Comparison of ENCODE assay signal across 28 cellular contexts in the genomic region with DNA sequence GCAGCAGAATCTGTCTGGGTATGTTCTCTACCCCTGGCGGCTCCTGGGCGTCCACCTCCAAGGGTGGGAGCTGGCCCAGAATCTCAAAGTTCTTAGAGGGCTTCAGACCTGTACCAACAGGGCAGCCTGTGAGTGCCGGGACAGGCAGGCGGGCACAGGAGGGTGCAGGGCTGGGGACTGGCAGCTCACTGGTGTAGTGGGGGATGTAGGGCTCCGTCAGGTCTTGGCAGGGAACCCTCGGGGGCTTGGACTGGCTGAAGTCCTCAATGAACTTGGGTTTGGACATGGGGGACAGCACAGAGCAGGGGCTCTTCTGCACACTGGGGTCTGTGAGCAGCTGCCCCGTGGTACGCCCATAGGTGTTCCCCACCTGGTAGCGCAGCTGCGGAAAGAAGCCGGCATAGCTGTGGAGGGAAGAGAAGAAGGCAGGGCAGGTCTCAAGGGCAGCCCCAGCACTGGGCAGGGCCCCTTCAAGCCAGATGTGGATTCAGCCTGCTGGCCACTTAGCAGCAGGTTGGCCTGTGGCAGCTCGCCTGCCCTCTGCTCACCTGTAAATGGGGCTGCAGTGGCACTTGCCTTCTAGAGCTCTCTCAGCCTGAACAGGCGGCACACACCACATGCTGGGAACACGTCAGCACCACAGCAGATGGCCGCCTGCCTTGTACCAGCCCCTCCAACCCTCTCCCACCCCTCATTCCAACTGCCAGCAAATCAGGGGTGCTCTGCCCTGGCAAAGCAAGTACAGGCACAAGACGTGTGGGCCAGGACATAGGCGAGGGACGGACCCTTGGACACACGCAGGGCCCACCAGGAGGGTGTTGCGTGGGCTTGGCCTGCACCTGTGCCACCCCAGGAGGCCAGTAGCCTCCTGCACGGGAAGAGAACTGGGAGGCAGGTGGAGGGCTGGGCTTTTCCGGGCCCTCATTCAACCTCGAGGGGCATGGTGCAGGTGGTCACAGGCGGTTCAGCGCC. TPM values are rescaled to one million over a fixed set of nuclear protein-coding genes. Genes with fewer than 3 reads are reported as not detected.
DNase-seq lines count a peak whose midpoint lies in the region; ATAC-seq and TF ChIP-seq lines count a peak whose summit lies in the region.
"Had no signal": no experiment of that assay in that cellular context is flagged by ENCODE, and none has a peak within 500 bp of the region (broad histone marks: within the 10 kb centered on the region; RNA-seq: fewer than 3 reads in every experiment).

No MANE protein-coding gene starts in this region.

- intact Hi-C loops in heart right ventricle (cut with DNase I) = no loop called here
- intact Hi-C loops in left ventricle myocardium superior (cut with micrococcal nuclease) = no loop called here

- H3K9me3 ChIP-seq in neuronal stem cell (replicated peaks in 1 of 2; ENCODE audit: control insufficient read depth in 2 of 2, insufficient read depth in 1 of 2, low read depth in 1 of 2, low read length in 2 of 2) = no peaks in the 10 kb centered on the region
- H3K9me3 ChIP-seq in heart right ventricle = no peaks in the 10 kb centered on the region
- H3K9me3 ChIP-seq: body of pancreas, Peyer's patch, SJCRH30, vagina had no signal

- no peak for TF ChIP-seq CTCF in RWPE1 (conservative IDR thresholded peaks at IDR 0.05; ENCODE audit: low read depth)
- no peak for TF ChIP-seq CTCF in heart right ventricle (IDR thresholded peaks at IDR 0.05)

- POLR2A ChIA-PET in RWPE1 (lab: Yijun Ruan, JAX; ENCODE audit: low non-redundant PET) = no interaction called here

- H3K4ac ChIP-seq in neuronal stem cell (ENCODE audit: low read length) = no peak overlapping the region

- H2AK5ac ChIP-seq in neuronal stem cell (ENCODE audit: low read depth, low read length) = peak overlapping the region; percentile 61

- H3K4me1 Mint-ChIP-seq in activated T-cell treated with anti-CD3 and anti-CD28 coated beads, Interleukin-2, amount 50 U/mL, for 72 hours (ENCODE audit: low read depth) = peaks cover 24% of the 10 kb centered on the region

- H4K8ac ChIP-seq in neuronal stem cell (ENCODE audit: low read depth, low read length) = no peak overlapping the region

- peak overlapping the region; percentile 12 for H3K9ac ChIP-seq in neuronal stem cell (ENCODE audit: low read depth, low read length, poor library complexity)
- H3K9ac ChIP-seq: GM23248 had no signal

- H3K36me3 ChIP-seq in H7 (replicated peaks; ENCODE audit: control insufficient read depth, insufficient read depth, low read length) = peaks cover 15% of the 10 kb centered on the region
- H3K36me3 ChIP-seq in neuronal stem cell (replicated peaks in 1 of 2; ENCODE audit: control insufficient read depth in 2 of 2, insufficient read depth in 2 of 2, low read length in 2 of 2) = peaks cover 19 to 27% of the 10 kb centered on the region in 2 donors
- H3K36me3 ChIP-seq in heart right ventricle = peaks cover 0 to 26% (median 12%) of the 10 kb centered on the region in 9 donors

- H3K9me3 Mint-ChIP-seq in activated T-cell treated with anti-CD3 and anti-CD28 coated beads, Interleukin-2, amount 50 U/mL, for 72 hours = no peaks in the 10 kb centered on the region
- H3K9me3 Mint-ChIP-seq: activated CD4-positive, alpha-beta memory T cell treated with anti-CD3 and anti-CD28 coated beads for 36 hours; mesothelial cell of epicardium; naive B cell; stimulated activated naive CD8-positive, alpha-beta T cell treated with anti-CD3 and anti-CD28 coated beads, Interleukin-15, amount 100 ng/mL, for 72 hours; T-cell had no signal

- peak overlapping the region; percentile 63 for H3K14ac ChIP-seq in neuronal stem cell (ENCODE audit: low read length)

- CTCF ChIA-PET in RWPE1 (lab: Yijun Ruan, JAX) = interaction anchor here (0.6 to 1.0 kb wide), 2 partner anchors 9 to 390 kb away, joined by 4 to 6 read pairs; no protein-coding TSS in a partner anchor

- H3K27ac ChIP-seq in RWPE1 (peak overlapping the region; percentile 100), neuronal stem cell (replicated peaks; ENCODE audit: low read length) (no peak overlapping the region), heart right ventricle (no peak overlapping the region)
- H3K27ac ChIP-seq: body of pancreas, epithelial cell of prostate, GM23248, Peyer's patch, SJCRH30, vagina had no signal

- H3K79me1 ChIP-seq in neuronal stem cell (ENCODE audit: low read depth, low read length) = peaks cover 17% of the 10 kb centered on the region

- H3K18ac ChIP-seq in neuronal stem cell (ENCODE audit: low read length) = peak overlapping the region; percentile 27

- ATAC-seq in activated T-cell treated with anti-CD3 and anti-CD28 coated beads, Interleukin-2, amount 50 U/mL, for 72 hours (replicated peaks in 1 of 2) = peak in 1 of 2 donors; percentile 0
- no peak for ATAC-seq in heart right ventricle
- no peak for ATAC-seq in left ventricle myocardium superior
- ATAC-seq: body of pancreas; stimulated activated naive CD8-positive, alpha-beta T cell treated with anti-CD3 and anti-CD28 coated beads, Interleukin-15, amount 100 ng/mL, for 72 hours; T-cell had no signal

- H3K23ac ChIP-seq in neuronal stem cell (ENCODE audit: low read depth, low read length, poor library complexity) = peak overlapping the region; percentile 75

- peak overlapping the region; percentile 63 for H2BK12ac ChIP-seq in neuronal stem cell (ENCODE audit: low read length)

- H3K27me3 ChIP-seq in H7 (ENCODE audit: control insufficient read depth, insufficient read depth, low read length) (no peaks in the 10 kb centered on the region), neuronal stem cell (ENCODE audit: control insufficient read depth in 3 of 3, insufficient read depth in 3 of 3, low read depth in 1 of 3, low read length in 3 of 3) (peaks cover 0 to 2% (median 0%) of the 10 kb centered on the region in 3 experiments), heart right ventricle (no peaks in the 10 kb centered on the region)
- H3K27me3 ChIP-seq: body of pancreas, Peyer's patch, vagina had no signal

- H3K27me3 Mint-ChIP-seq in activated T-cell treated with anti-CD3 and anti-CD28 coated beads, Interleukin-2, amount 50 U/mL, for 72 hours (ENCODE audit: low read depth) = no peaks in the 10 kb centered on the region
- H3K27me3 Mint-ChIP-seq: activated CD4-positive, alpha-beta memory T cell treated with anti-CD3 and anti-CD28 coated beads for 36 hours; naive B cell; stimulated activated naive CD8-positive, alpha-beta T cell treated with anti-CD3 and anti-CD28 coated beads, Interleukin-15, amount 100 ng/mL, for 72 hours; T-cell had no signal

- H2BK15ac ChIP-seq in neuronal stem cell (ENCODE audit: low read length) = no peak overlapping the region

- no peak overlapping the region for H2AFZ ChIP-seq in neuronal stem cell (ENCODE audit: low read length)
- H2AFZ ChIP-seq: GM23248 had no signal

- no CpG with 5 or more reads among the region's 25 CpGs for WGBS in neuronal stem cell (ENCODE audit: extremely low coverage in 2 of 2, insufficient read length in 2 of 2, insufficient replicate concordance in 1 of 2), 2 donors
- 93 to 95% methylated on average over 25 of the region's 25 CpGs for WGBS in heart right ventricle, 2 donors

- no peak for DNase-seq in activated T-cell treated with anti-CD3 and anti-CD28 coated beads, Interleukin-2, amount 50 U/mL, for 72 hours
- DNase-seq in activated T-cell treated with anti-CD3 and anti-CD28 coated beads, Interleukin-2, amount 50 U/mL, for 1 hour = no peak
- DNase-seq in H7 (peak; percentile 62), RWPE1 (ENCODE audit: low spot score) (no peak), neuronal stem cell (ENCODE audit: low spot score) (no peak), DMS114 treated with DMSO at 0.1 percent for 48 hours (lab: John Stamatoyannopoulos, UW; ENCODE audit: unreplicated experiment) (no peak), heart right ventricle (no peak), left ventricle myocardium superior (no peak)
- DNase-seq: activated CD4-positive, alpha-beta memory T cell treated with anti-CD3 and anti-CD28 coated beads for 36 hours; activated CD8-positive, alpha-beta memory T cell treated with anti-CD3 and anti-CD28 coated beads, Interleukin-2, amount 50 U/mL, for 48 hours; activated effector memory CD4-positive, alpha-beta T cell treated with Interleukin-2 at 50 U/mL for 16 hours; body of pancreas; naive B cell; NCI-H1092; NCI-H526; occipital lobe; Peyer's patch; SJCRH30; T-cell had no signal

- peaks cover 15 to 25% of the 10 kb centered on the region in 2 donors for H3K4me1 ChIP-seq in neuronal stem cell (ENCODE audit: control insufficient read depth in 2 of 2, insufficient read depth in 1 of 2, low read depth in 1 of 2, low read length in 2 of 2)
- H3K4me1 ChIP-seq in heart right ventricle = peaks cover 3 to 47% (median 32%) of the 10 kb centered on the region in 9 donors

- peak overlapping the region; percentile 54 for H3K27ac Mint-ChIP-seq in activated T-cell treated with anti-CD3 and anti-CD28 coated beads, Interleukin-2, amount 50 U/mL, for 72 hours
- H3K27ac Mint-ChIP-seq: activated CD4-positive, alpha-beta memory T cell treated with anti-CD3 and anti-CD28 coated beads for 36 hours; mesothelial cell of epicardium; naive B cell; T-cell had no signal

- no peak overlapping the region for H4K91ac ChIP-seq in neuronal stem cell (ENCODE audit: low read depth, low read length, poor library complexity)

- peaks cover 9 to 11% of the 10 kb centered on the region in 2 donors for H3K36me3 Mint-ChIP-seq in activated T-cell treated with anti-CD3 and anti-CD28 coated beads, Interleukin-2, amount 50 U/mL, for 72 hours (ENCODE audit: insufficient read depth in 2 of 2)

- H3K4me3 ChIP-seq in H7 (ENCODE audit: insufficient read depth, low read depth, low read length) (no peak overlapping the region), neuronal stem cell (ENCODE audit: low read length in 2 of 2) (peak overlapping the region in 1 of 2 donors; percentile 35), heart right ventricle (no peak overlapping the region)
- H3K4me3 ChIP-seq: body of pancreas, GM23248, Peyer's patch, SJCRH30, vagina had no signal

- no peak overlapping the region for H3K4me3 Mint-ChIP-seq in activated T-cell treated with anti-CD3 and anti-CD28 coated beads, Interleukin-2, amount 50 U/mL, for 72 hours
- H3K4me3 Mint-ChIP-seq: activated CD4-positive, alpha-beta memory T cell treated with anti-CD3 and anti-CD28 coated beads for 36 hours; CD14-positive monocyte; mesothelial cell of epicardium; stimulated activated naive CD8-positive, alpha-beta T cell treated with anti-CD3 and anti-CD28 coated beads, Interleukin-15, amount 100 ng/mL, for 72 hours; T-cell had no signal

- H2BK120ac ChIP-seq in neuronal stem cell (ENCODE audit: low read depth, low read length) = peak overlapping the region; percentile 74

- no peak overlapping the region for H3K4me2 ChIP-seq in neuronal stem cell (ENCODE audit: insufficient read depth, low read length, poor library complexity, severe bottlenecking)

- H2BK5ac ChIP-seq in neuronal stem cell (ENCODE audit: low read length) = no peak overlapping the region

RNA-seq across cellular contexts. Expression of a gene that starts 4.6 kb away (rescaled TPM):
- total RNA-seq in activated T-cell treated with anti-CD3 and anti-CD28 coated beads, Interleukin-2, amount 50 U/mL, for 72 hours = 100 to 1,000 TPM; 122 to 128 TPM
- 238 and 257 TPM in 2 replicates for total RNA-seq in H7 (2014; rRNA removed; shearing (Covaris generic))
- 358 TPM for polyA plus RNA-seq in neuronal stem cell (2013, experiment 1 of 2)
- 354 TPM for polyA plus RNA-seq in neuronal stem cell (2013, experiment 2 of 2)
- total RNA-seq in heart right ventricle (100 to 1,000 TPM; 211 to 495 (median 330) TPM), left ventricle myocardium superior (439 TPM)
- 100 to 1,000 TPM; 522 to 992 TPM for polyA plus RNA-seq in heart right ventricle

RNA-seq across cellular contexts. Expression of a gene that starts 5.3 kb away (rescaled TPM):
- total RNA-seq in activated T-cell treated with anti-CD3 and anti-CD28 coated beads, Interleukin-2, amount 50 U/mL, for 72 hours = under 1 TPM in 1 of 2 donors, not detected in 1; 0.63 TPM
- total RNA-seq in H7 (2014; rRNA removed; shearing (Covaris generic)) = not detected in 2 replicates
- polyA plus RNA-seq in neuronal stem cell (2013, experiment 1 of 2) = 0.07 TPM
- polyA plus RNA-seq in neuronal stem cell (2013, experiment 2 of 2) = not detected
- under 1 TPM in 3 of 10 donors, not detected in 7; 0.24 to 0.32 (median 0.32) TPM for total RNA-seq in heart right ventricle
- polyA plus RNA-seq in heart right ventricle = under 1 TPM in 1 of 2 donors, not detected in 1; 0.44 TPM
- 0.69 TPM for total RNA-seq in left ventricle myocardium superior
- total RNA-seq: activated CD4-positive, alpha-beta memory T cell treated with anti-CD3 and anti-CD28 coated beads for 36 hours; body of pancreas; G401; GM23248; lower leg skin; occipital lobe; Peyer's patch; SJCRH30; vagina had no signal
- polyA plus RNA-seq: CD14-positive monocyte, GM23248, keratinocyte had no signal

RNA-seq across cellular contexts. Expression of a gene that starts 9.4 kb away (rescaled TPM):
- total RNA-seq in activated T-cell treated with anti-CD3 and anti-CD28 coated beads, Interleukin-2, amount 50 U/mL, for 72 hours = 10 to 100 TPM; 53.1 to 56.6 TPM
- total RNA-seq in H7 (2014; rRNA removed; shearing (Covaris generic)) = 112 and 121 TPM in 2 replicates
- 45.7 TPM for polyA plus RNA-seq in neuronal stem cell (2013, experiment 1 of 2)
- polyA plus RNA-seq in neuronal stem cell (2013, experiment 2 of 2) = 46.2 TPM
- 10 to 100 TPM; 31.6 to 47.1 (median 39.2) TPM for total RNA-seq in heart right ventricle
- polyA plus RNA-seq in heart right ventricle = 10 to 100 TPM; 31.5 to 52.9 TPM
- total RNA-seq in left ventricle myocardium superior = 43.6 TPM

RNA-seq across cellular contexts. Expression of a gene that starts 15.0 kb away (rescaled TPM):
- total RNA-seq in activated T-cell treated with anti-CD3 and anti-CD28 coated beads, Interleukin-2, amount 50 U/mL, for 72 hours = under 1 TPM; 0.12 to 0.14 TPM
- 0.03 TPM in 1 of 2 replicates, not detected in the other for total RNA-seq in H7 (2014; rRNA removed; shearing (Covaris generic))
- not detected for polyA plus RNA-seq in neuronal stem cell (2013, experiment 1 of 2)
- not detected for polyA plus RNA-seq in neuronal stem cell (2013, experiment 2 of 2)
- not detected for total RNA-seq in heart right ventricle
- polyA plus RNA-seq in heart right ventricle = not detected
- total RNA-seq in left ventricle myocardium superior = not detected
- total RNA-seq: activated CD4-positive, alpha-beta memory T cell treated with anti-CD3 and anti-CD28 coated beads for 36 hours; G401; GM23248; T-cell; vagina had no signal
- polyA plus RNA-seq: CD14-positive monocyte, GM23248, keratinocyte had no signal

RNA-seq across cellular contexts. Expression of a gene that starts 18.4 kb away (rescaled TPM):
- under 1 TPM in 1 of 2 donors, not detected in 1; 0.14 TPM for total RNA-seq in activated T-cell treated with anti-CD3 and anti-CD28 coated beads, Interleukin-2, amount 50 U/mL, for 72 hours
- not detected in 2 replicates for total RNA-seq in H7 (2014; rRNA removed; shearing (Covaris generic))
- not detected for polyA plus RNA-seq in neuronal stem cell (2013, experiment 1 of 2)
- not detected for polyA plus RNA-seq in neuronal stem cell (2013, experiment 2 of 2)
- total RNA-seq in heart right ventricle (under 1 TPM in 1 of 10 donors, not detected in 9; 0.14 TPM), left ventricle myocardium superior (not detected)
- not detected for polyA plus RNA-seq in heart right ventricle
- total RNA-seq: activated CD4-positive, alpha-beta memory T cell treated with anti-CD3 and anti-CD28 coated beads for 36 hours; G401; GM23248; occipital lobe; Peyer's patch; SJCRH30; T-cell had no signal
- polyA plus RNA-seq: CD14-positive monocyte, GM23248, keratinocyte had no signal
